In the genomic region with DNA sequence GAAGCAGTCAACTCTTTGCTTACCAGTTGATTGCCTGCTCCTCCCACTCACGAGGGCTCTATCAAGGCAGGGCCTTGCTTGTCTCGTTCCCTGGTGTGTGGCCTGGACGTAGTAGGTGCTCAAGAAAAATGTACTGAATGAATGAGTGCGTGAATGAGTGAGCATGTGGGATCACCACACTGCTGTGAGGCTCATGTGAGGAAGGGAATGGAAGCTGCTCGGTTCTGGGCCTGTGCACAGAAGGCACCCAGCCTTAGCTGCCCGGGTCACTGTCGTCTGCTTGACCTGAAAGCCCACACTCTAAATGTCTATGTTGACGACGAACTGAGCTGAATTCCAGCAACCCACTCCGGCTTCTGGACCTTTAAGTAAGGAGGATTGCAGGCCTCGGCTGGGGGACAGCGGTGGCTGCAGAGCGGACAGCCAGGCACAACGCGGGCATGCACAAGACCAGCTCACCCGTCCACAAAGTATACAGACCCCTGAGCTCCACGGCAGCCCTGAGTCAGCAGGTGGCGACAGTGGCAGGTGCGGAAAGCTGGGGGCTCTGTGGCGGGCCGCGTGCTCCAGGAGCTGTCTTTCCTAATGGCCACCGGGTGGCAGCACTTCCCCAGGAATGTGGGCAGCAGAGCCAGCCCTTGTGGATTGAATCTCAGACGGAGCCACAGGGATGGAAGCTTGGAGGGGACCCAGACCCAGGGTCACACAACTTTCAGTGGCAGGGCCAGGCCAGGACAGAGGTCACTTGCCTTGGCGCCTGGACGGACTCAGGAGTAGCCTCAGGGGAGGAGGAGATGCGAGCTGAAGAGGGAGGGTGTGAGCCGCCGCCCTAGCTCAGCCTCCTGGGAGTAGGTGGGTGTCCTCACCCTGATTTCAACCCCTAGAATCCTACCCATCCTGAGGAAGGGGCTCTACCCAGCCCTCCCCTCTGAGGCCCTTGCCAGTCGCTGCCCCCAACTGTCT, we compare ENCODE assay signal across 8 cellular contexts. TPM values are rescaled to one million over a fixed set of nuclear protein-coding genes. Genes with fewer than 3 reads are reported as not detected.
DNase-seq lines count a peak whose midpoint lies in the region; ATAC-seq and TF ChIP-seq lines count a peak whose summit lies in the region.

No MANE protein-coding gene starts in this region.

- no peaks in the 10 kb centered on the region for H3K4me1 ChIP-seq in adipocyte (ENCODE audit: control insufficient read depth, insufficient read depth, low read length)
- peaks cover 0 to 15% (median 11%) of the 10 kb centered on the region in 9 donors for H3K4me1 ChIP-seq in heart right ventricle

- DNase-seq in AML-193 (lab: John Stamatoyannopoulos, UW) (peak; percentile 42 to 50), NCI-H1694 treated with DMSO at 0.1 percent for 48 hours (lab: John Stamatoyannopoulos, UW) (peak; percentile 74), T-helper 1 cell (peak; percentile 53 to 70 (median 66)), adipocyte (ENCODE audit: low read depth) (peak; percentile 88), heart right ventricle (peak; percentile 71 to 78), putamen (ENCODE audit: low spot score) (peak; percentile 89)

- no peaks in the 10 kb centered on the region for H3K9me3 ChIP-seq in adipocyte (ENCODE audit: control insufficient read depth, low read length)
- H3K9me3 ChIP-seq in heart right ventricle = no peaks in the 10 kb centered on the region

- ATAC-seq in GM21737 (IDR thresholded peaks at IDR 0.05; ENCODE audit: unreplicated experiment) (peak; percentile 60), heart right ventricle (peak; percentile 67 to 82 (median 75)), HG03039 (IDR thresholded peaks at IDR 0.05; ENCODE audit: unreplicated experiment) (no peak)

- H3K36me3 ChIP-seq in adipocyte (ENCODE audit: control insufficient read depth, insufficient read depth, low read length, severe bottlenecking) = no peaks in the 10 kb centered on the region
- no peaks in the 10 kb centered on the region for H3K36me3 ChIP-seq in heart right ventricle

- peaks cover 9% of the 10 kb centered on the region for H3K27me3 ChIP-seq in adipocyte (replicated peaks; ENCODE audit: control insufficient read depth, insufficient read depth, low read length)
- H3K27me3 ChIP-seq in heart right ventricle = peaks cover 0 to 6% (median 0%) of the 10 kb centered on the region in 7 donors

- 31% methylated on average over 30 of the region's 30 CpGs for WGBS in heart right ventricle, 2 donors

- no peak overlapping the region for H3K4me3 ChIP-seq in adipocyte (ENCODE audit: low read length)
- H3K4me3 ChIP-seq in heart right ventricle = peak overlapping the region in 1 of 10 donors; percentile 9

- intact Hi-C loops in heart right ventricle (cut with DNase I) = loop anchor here in 9 of 10 donors (1.0 to 10.0 kb wide), 9 partner anchors 50 to 523 kb away; a partner anchor contains a TSS

- TF ChIP-seq CTCF in heart right ventricle (IDR thresholded peaks at IDR 0.05) = peak; percentile 75 to 95 (median 91)

- no peak overlapping the region for H3K9ac ChIP-seq in adipocyte (ENCODE audit: low read length)

- no peak overlapping the region for H3K27ac ChIP-seq in heart right ventricle

RNA-seq across cellular contexts. Expression of a gene that starts 5.0 kb away (rescaled TPM):
- 10 to 100 TPM; 17.4 to 30.7 (median 22.1) TPM for total RNA-seq in heart right ventricle
- polyA plus RNA-seq in heart right ventricle = 10 to 100 TPM; 27.3 to 32.9 TPM

RNA-seq across cellular contexts. Expression of a gene that starts 31.8 kb away (rescaled TPM):
- total RNA-seq in heart right ventricle = under 1 TPM in 1 of 10 donors, not detected in 9; 0.34 TPM
- polyA plus RNA-seq in heart right ventricle = under 1 TPM; 0.19 to 0.22 TPM

RNA-seq across cellular contexts. Expression of a gene that starts 58.3 kb away (rescaled TPM):
- under 1 TPM in 6 of 10 donors, not detected in 4; 0.12 to 0.36 (median 0.17) TPM for total RNA-seq in heart right ventricle
- under 1 TPM; 0.28 to 0.37 TPM for polyA plus RNA-seq in heart right ventricle
